In the genomic region with DNA sequence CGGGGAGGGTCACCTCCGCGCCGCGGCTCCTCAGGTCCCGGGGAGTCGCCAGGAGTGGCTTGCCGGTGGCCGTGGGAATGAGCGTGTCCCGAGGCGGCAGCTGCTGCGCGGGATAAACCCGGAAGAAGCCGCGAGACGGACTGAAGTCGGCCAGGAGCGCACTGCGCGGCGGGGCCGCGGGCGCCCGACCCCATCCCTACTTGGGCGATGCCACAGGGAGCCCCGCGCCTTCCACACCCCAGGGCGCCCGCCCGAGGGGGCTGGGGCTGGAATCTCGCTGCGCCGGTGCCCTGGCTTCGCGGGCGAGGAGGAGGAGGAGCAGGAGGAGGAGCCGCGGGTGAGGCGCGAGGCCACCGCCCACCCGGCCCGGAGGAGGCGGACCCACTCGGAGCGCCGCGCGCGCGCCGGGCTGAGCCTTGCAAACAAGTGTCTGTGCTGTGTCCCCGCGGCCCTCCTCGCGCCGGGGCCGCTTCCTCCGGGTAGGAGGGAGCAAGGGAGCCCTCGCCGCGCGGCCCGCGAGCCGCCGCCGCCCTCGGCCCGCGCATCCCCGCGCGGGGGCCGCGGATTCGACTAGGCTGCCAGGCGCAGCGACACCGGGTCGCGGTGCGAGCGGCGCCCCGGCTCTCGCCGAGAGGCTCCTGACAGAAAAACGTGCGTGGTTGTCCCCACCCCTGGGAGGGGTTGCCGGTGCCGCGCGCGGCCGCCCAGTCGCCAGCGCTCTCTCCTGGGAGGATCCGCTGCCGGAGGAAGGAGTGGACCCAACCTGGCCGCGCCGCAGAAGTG, we compare ENCODE assay signal across 8 cellular contexts. TPM values are rescaled to one million over a fixed set of nuclear protein-coding genes. Genes with fewer than 3 reads are reported as not detected.
A peak's percentile ranks its signal among the peaks of the same experiment; 100 is the strongest.
DNase-seq lines count a peak whose midpoint lies in the region; ATAC-seq, FAIRE-seq and TF ChIP-seq lines count a peak whose summit lies in the region.

ZDHHC14 (plus strand) TSS at position 412 of the 783 bp plus-strand sequence.

- peak within 1 kb of the TSS; percentile 84 to 99 (median 96) for H3K4me2 ChIP-seq in BLaER1 treated with 17β-estradiol and CSF1 and Interleukin-3, amounts not matched to agents 10 nM and 100 nM

- no peaks in the 10 kb centered on the region for H3K9me3 Mint-ChIP-seq in activated CD8-positive, alpha-beta T cell treated with anti-CD3 and anti-CD28 coated beads for 36 hours

- H3K27me3 Mint-ChIP-seq in activated CD8-positive, alpha-beta T cell treated with anti-CD3 and anti-CD28 coated beads for 36 hours, result peaks cover 7% of the 10 kb centered on the region

- H3K4me3 Mint-ChIP-seq in activated CD8-positive, alpha-beta T cell treated with anti-CD3 and anti-CD28 coated beads for 36 hours, result peak within 1 kb of the TSS; percentile 79

- H3K27ac ChIP-seq in BLaER1 treated with 17β-estradiol and CSF1 and Interleukin-3, amounts not matched to agents 10 nM and 100 nM, result peak within 1 kb of the TSS; percentile 73 to 89 (median 84)
- H3K27ac ChIP-seq in lower lobe of right lung, result peak within 1 kb of the TSS; percentile 95

- H3K36me3 ChIP-seq in BLaER1 treated with 17β-estradiol and CSF1 and Interleukin-3, amounts not matched to agents 10 nM and 100 nM, result no peaks in the 10 kb centered on the region
- no peaks in the 10 kb centered on the region for H3K36me3 ChIP-seq in lower lobe of right lung

- FAIRE-seq in GM19239 (lab: Jason Lieb, UNC), result peak; percentile 66

- POLR2A ChIA-PET in activated CD8-positive, alpha-beta T cell treated with anti-CD3 and anti-CD28 coated beads for 36 hours (lab: Charles Lee), result interaction anchor here (1.1 to 2.1 kb wide), 3 partner anchors 10 to 116 kb away, joined by 3 to 8 read pairs (median 4); partner anchors contain the start of gene TMEM242

- ATAC-seq in HG03439 (IDR thresholded peaks at IDR 0.05; ENCODE audit: unreplicated experiment), result peak; percentile 76
- peak; percentile 76 for ATAC-seq in activated CD8-positive, alpha-beta T cell treated with anti-CD3 and anti-CD28 coated beads for 36 hours
- peak; percentile 95 to 96 for ATAC-seq in lower lobe of right lung

- peaks cover 0 to 45% (median 33%) of the 10 kb centered on the region in 11 experiments; a peak in 20 of 22 replicates for H4K20me1 ChIP-seq in BLaER1 treated with 17β-estradiol and CSF1 and Interleukin-3, amounts not matched to agents 10 nM and 100 nM

- peaks cover 17 to 40% (median 20%) of the 10 kb centered on the region in 11 experiments; a peak in 21 of 22 replicates for H3K27me3 ChIP-seq in BLaER1 treated with 17β-estradiol and CSF1 and Interleukin-3, amounts not matched to agents 10 nM and 100 nM
- no peaks in the 10 kb centered on the region for H3K27me3 ChIP-seq in lower lobe of right lung (ENCODE audit: low read depth)

- H3K4me1 ChIP-seq in BLaER1 treated with 17β-estradiol and CSF1 and Interleukin-3, amounts not matched to agents 10 nM and 100 nM, result peaks cover 21 to 29% (median 22%) of the 10 kb centered on the region in 10 experiments
- peaks cover 26% of the 10 kb centered on the region for H3K4me1 ChIP-seq in lower lobe of right lung

- intact Hi-C loops in activated CD8-positive, alpha-beta T cell treated with anti-CD3 and anti-CD28 coated beads for 36 hours (cut with micrococcal nuclease), result loop anchor here (5.0 kb wide), 1 partner anchor 59 kb away; the partner anchor contains the start of gene TMEM242
- intact Hi-C loops in lower lobe of right lung (cut with DNase I), result no loop called here

- H3K9me3 ChIP-seq in BLaER1 treated with 17β-estradiol and CSF1 and Interleukin-3, amounts not matched to agents 10 nM and 100 nM (replicated peaks in 1 of 11), result peaks cover 0 to 7% (median 0%) of the 10 kb centered on the region in 11 experiments; a peak in 1 of 22 replicates
- no peaks in the 10 kb centered on the region for H3K9me3 ChIP-seq in lower lobe of right lung

- peaks cover 3% of the 10 kb centered on the region for H3K36me3 Mint-ChIP-seq in activated CD8-positive, alpha-beta T cell treated with anti-CD3 and anti-CD28 coated beads for 36 hours (ENCODE audit: low read depth)

- DNase-seq in GM19239 (ENCODE audit: insufficient read length, low spot score) (peak; percentile 78), NCI-H748 treated with DMSO at 0.1 percent for 48 hours (lab: John Stamatoyannopoulos, UW) (peak; percentile 80), ecto neural progenitor cell (ENCODE audit: low spot score) (peak; percentile 88), lower lobe of right lung (peak; percentile 94)
- DNase-seq in activated CD8-positive, alpha-beta T cell treated with anti-CD3 and anti-CD28 coated beads for 36 hours, result peak; percentile 89
- peak; percentile 57 to 80 (median 78) for DNase-seq in stimulated activated CD4-positive, alpha-beta T cell treated with anti-CD3 and anti-CD28 coated beads, TNF-alpha, amount 100 ng/mL, for 1 hour (ENCODE audit: low read depth in 3 of 3, low spot score in 1 of 3)

- peaks cover 40% of the 10 kb centered on the region for H3K4me1 Mint-ChIP-seq in activated CD8-positive, alpha-beta T cell treated with anti-CD3 and anti-CD28 coated beads for 36 hours (ENCODE audit: low read depth)

- CTCF ChIA-PET in activated CD8-positive, alpha-beta T cell treated with anti-CD3 and anti-CD28 coated beads for 36 hours (lab: Charles Lee), result interaction anchor here (1.5 to 2.0 kb wide), 2 partner anchors 11 to 57 kb away, joined by 4 to 10 read pairs; no protein-coding TSS in a partner anchor

- TF ChIP-seq CTCF in activated CD8-positive, alpha-beta T cell treated with anti-CD3 and anti-CD28 coated beads for 36 hours (IDR thresholded peaks at IDR 0.05), result no peak
- TF ChIP-seq CTCF in lower lobe of right lung (IDR thresholded peaks at IDR 0.05), result no peak

- peak within 1 kb of the TSS; percentile 76 to 98 (median 90) for H3K4me3 ChIP-seq in BLaER1 treated with 17β-estradiol and CSF1 and Interleukin-3, amounts not matched to agents 10 nM and 100 nM
- H3K4me3 ChIP-seq in lower lobe of right lung, result peak within 1 kb of the TSS; percentile 98

- H3K27ac Mint-ChIP-seq in activated CD8-positive, alpha-beta T cell treated with anti-CD3 and anti-CD28 coated beads for 36 hours, result peak within 1 kb of the TSS; percentile 73

- H3K9ac ChIP-seq in BLaER1 treated with 17β-estradiol and CSF1 and Interleukin-3, amounts not matched to agents 10 nM and 100 nM, result peak within 1 kb of the TSS; percentile 79 to 89 (median 85)

RNA-seq across cellular contexts. Expression of gene ZDHHC14, which starts in this region (rescaled TPM):
- 1 to 10 TPM; 1.7 to 2.5 TPM for total RNA-seq in activated CD8-positive, alpha-beta T cell treated with anti-CD3 and anti-CD28 coated beads for 36 hours
- total RNA-seq in lower lobe of right lung, result 9.3 TPM

Comparison
In these comparisons a context has a peak if more than half of its experiments do, and no peak if none do; other contexts are left out.
1. Peak in every context shown above with its lines: DNase-seq, ATAC-seq, H3K4me3 ChIP-seq and H3K27ac ChIP-seq.